21 cellular contexts compared by ENCODE assay signal in genomic region chr5:6516823-6517222, GRCh38.
"Had no signal": no experiment of that assay in that cellular context is flagged by ENCODE, and none has a peak within 500 bp of the region (broad histone marks: within the 10 kb centered on the region; RNA-seq: fewer than 3 reads in every experiment).

No MANE protein-coding gene starts in this region.

- H3K27ac Mint-ChIP-seq: activated CD4-positive, alpha-beta T cell treated with anti-CD3 and anti-CD28 coated beads, Interleukin-2, amount 10 ng/mL, durations not matched to agents 24 days and 14 days; activated naive CD4-positive, alpha-beta T cell treated with anti-CD3 and anti-CD28 coated beads, Interleukin-2, amount 10 ng/mL, durations not matched to agents 7 days and 5 days; activated naive CD8-positive, alpha-beta T cell treated with anti-CD3 and anti-CD28 coated beads for 36 hours; activated T-helper 17 cell treated with anti-CD3 and anti-CD28 coated beads, Interleukin-2, amount 50 U/mL, for 72 hours; T-helper 17 cell; WTC11 had no signal

- H3K36me3 Mint-ChIP-seq: activated naive CD4-positive, alpha-beta T cell treated with anti-CD3 and anti-CD28 coated beads, Interleukin-2, amount 10 ng/mL, durations not matched to agents 7 days and 5 days; activated naive CD8-positive, alpha-beta T cell treated with anti-CD3 and anti-CD28 coated beads for 36 hours; WTC11 had no signal

- H3K4me1 Mint-ChIP-seq: activated CD4-positive, alpha-beta T cell treated with anti-CD3 and anti-CD28 coated beads, Interleukin-2, amount 10 ng/mL, durations not matched to agents 24 days and 14 days; activated naive CD4-positive, alpha-beta T cell treated with anti-CD3 and anti-CD28 coated beads, Interleukin-2, amount 10 ng/mL, durations not matched to agents 7 days and 5 days; activated naive CD8-positive, alpha-beta T cell treated with anti-CD3 and anti-CD28 coated beads for 36 hours; activated T-helper 17 cell treated with anti-CD3 and anti-CD28 coated beads, Interleukin-2, amount 50 U/mL, for 72 hours; WTC11 had no signal

- H3K4me3 Mint-ChIP-seq: activated CD4-positive, alpha-beta T cell treated with anti-CD3 and anti-CD28 coated beads, Interleukin-2, amount 10 ng/mL, durations not matched to agents 24 days and 14 days; activated naive CD4-positive, alpha-beta T cell treated with anti-CD3 and anti-CD28 coated beads, Interleukin-2, amount 10 ng/mL, durations not matched to agents 7 days and 5 days; activated naive CD8-positive, alpha-beta T cell treated with anti-CD3 and anti-CD28 coated beads for 36 hours; activated T-helper 17 cell treated with anti-CD3 and anti-CD28 coated beads, Interleukin-2, amount 50 U/mL, for 72 hours; T-helper 17 cell; WTC11 had no signal

- ATAC-seq: activated T-helper 17 cell treated with anti-CD3 and anti-CD28 coated beads, Interleukin-2, amount 50 U/mL, for 72 hours; T-helper 17 cell; WTC11 had no signal

- DNase-seq: activated CD4-positive, alpha-beta T cell treated with anti-CD3 and anti-CD28 coated beads, Interleukin-2, amount 10 ng/mL, durations not matched to agents 24 days and 14 days; activated CD4-positive, alpha-beta T cell treated with anti-CD3 and anti-CD28 coated beads, Interleukin-2, amount 50 U/mL, for 48 hours; activated CD4-positive, CD25-positive, alpha-beta regulatory T cell treated with anti-CD3 and anti-CD28 coated beads, Interleukin-2, amount 50 U/mL, for 72 hours; activated CD8-positive, alpha-beta memory T cell treated with anti-CD3 and anti-CD28 coated beads for 24 hours; activated gamma-delta T cell; activated naive CD4-positive, alpha-beta T cell treated with anti-CD3 and anti-CD28 coated beads, Interleukin-2, amount 10 ng/mL, durations not matched to agents 7 days and 5 days; activated naive CD8-positive, alpha-beta T cell treated with anti-CD3 and anti-CD28 coated beads for 36 hours; activated T-cell treated with anti-CD3 and anti-CD28 coated beads, Interleukin-2, amount 50 U/mL, for 48 hours; caudate nucleus; Kasumi-1; KBM-7; NCI-H1092; NCI-H1694; NCI-H2029; NCI-H2107; NCI-H510A treated with DMSO at 0.1 percent for 48 hours; SHP77 treated with DMSO at 0.1 percent for 48 hours; T-helper 17 cell; T-helper 9 cell had no signal

- H3K9me3 Mint-ChIP-seq: activated CD4-positive, alpha-beta T cell treated with anti-CD3 and anti-CD28 coated beads, Interleukin-2, amount 10 ng/mL, durations not matched to agents 24 days and 14 days; activated naive CD4-positive, alpha-beta T cell treated with anti-CD3 and anti-CD28 coated beads, Interleukin-2, amount 10 ng/mL, durations not matched to agents 7 days and 5 days; activated naive CD8-positive, alpha-beta T cell treated with anti-CD3 and anti-CD28 coated beads for 36 hours; activated T-helper 17 cell treated with anti-CD3 and anti-CD28 coated beads, Interleukin-2, amount 50 U/mL, for 72 hours; WTC11 had no signal
